ENCODE assay signal across 18 cellular contexts in genomic region chr9:129654641-129655040, GRCh38. TPM values are rescaled to one million over a fixed set of nuclear protein-coding genes. Genes with fewer than 3 reads are reported as not detected.
DNase-seq lines count a peak whose midpoint lies in the region; ATAC-seq and TF ChIP-seq lines count a peak whose summit lies in the region.
"Had no signal": no experiment of that assay in that cellular context is flagged by ENCODE, and none has a peak within 500 bp of the region (broad histone marks: within the 10 kb centered on the region; RNA-seq: fewer than 3 reads in every experiment).

No MANE protein-coding gene starts in this region.

- no peak overlapping the region for H2BK12ac ChIP-seq in trophoblast cell (ENCODE audit: low read length)

- H2BK120ac ChIP-seq in trophoblast cell (ENCODE audit: insufficient read depth, low read length, poor library complexity) = no peak overlapping the region

- H2AFZ ChIP-seq in trophoblast cell (ENCODE audit: insufficient read depth, low read length, poor library complexity) (no peak overlapping the region), SK-N-SH (ENCODE audit: low read depth) (no peak overlapping the region)

- H3K27me3 ChIP-seq in heart left ventricle (no peaks in the 10 kb centered on the region), esophagus squamous epithelium (no peaks in the 10 kb centered on the region), trophoblast cell (ENCODE audit: insufficient read depth, low read length) (no peaks in the 10 kb centered on the region), SK-N-SH (ENCODE audit: insufficient read depth) (no peaks in the 10 kb centered on the region)

- H3K4me1 ChIP-seq in heart left ventricle = peaks cover 0 to 11% (median 0%) of the 10 kb centered on the region in 12 donors
- H3K4me1 ChIP-seq in esophagus squamous epithelium = peaks cover 0 to 34% (median 0%) of the 10 kb centered on the region in 3 donors
- H3K4me1 ChIP-seq in trophoblast cell (ENCODE audit: control insufficient read depth in 1 of 2, insufficient read depth in 2 of 2, low read length in 2 of 2) = no peaks in the 10 kb centered on the region
- H3K4me1 ChIP-seq in SK-N-SH (ENCODE audit: control insufficient read depth in 1 of 2, insufficient read depth in 2 of 2, low read depth in 1 of 2, low read length in 1 of 2) = peaks cover 0 to 18% of the 10 kb centered on the region in 2 experiments; a peak in 2 of 4 replicates
- H3K4me1 ChIP-seq: HAP-1 had no signal

- no peaks in the 10 kb centered on the region for H3K9me3 ChIP-seq in heart left ventricle
- no peaks in the 10 kb centered on the region for H3K9me3 ChIP-seq in esophagus squamous epithelium
- no peaks in the 10 kb centered on the region for H3K9me3 ChIP-seq in trophoblast cell (ENCODE audit: insufficient read depth, low read depth, low read length)
- H3K9me3 ChIP-seq in SK-N-SH = no peaks in the 10 kb centered on the region
- H3K9me3 ChIP-seq: HAP-1 had no signal

- no peak overlapping the region for H2BK5ac ChIP-seq in trophoblast cell (ENCODE audit: low read depth, low read length, poor library complexity)

- no peak overlapping the region for H3K4ac ChIP-seq in trophoblast cell (ENCODE audit: low read depth, low read length)

- no peaks in the 10 kb centered on the region for H3K9me2 ChIP-seq in SK-N-SH

- CTCF ChIA-PET in SK-N-SH (lab: Yijun Ruan, JAX) = interaction anchor here (0.6 kb wide), 1 partner anchor 80 kb away, joined by 3 read pairs; no protein-coding TSS in a partner anchor

- POLR2A ChIA-PET in SK-N-SH (lab: Yijun Ruan, JAX) = no interaction called here

- intact Hi-C loops in Right ventricle myocardium inferior (cut with DNase I) (no loop called here), heart left ventricle (cut with DNase I) (loop anchor here in 2 of 10 donors (5.0 kb wide), 1 partner anchor 68 kb away; no protein-coding TSS in a partner anchor), esophagus squamous epithelium (cut with DNase I) (no loop called here)

- no peak overlapping the region for H4K12ac ChIP-seq in trophoblast cell (ENCODE audit: low read depth, low read length)

- peaks cover 2% of the 10 kb centered on the region for H3F3A ChIP-seq in SK-N-SH (replicated peaks; ENCODE audit: insufficient read depth)

- H3K4me2 ChIP-seq in trophoblast cell (ENCODE audit: low read length) = no peak overlapping the region
- H3K4me2 ChIP-seq in SK-N-SH = no peak overlapping the region

- H3K36me3 ChIP-seq in heart left ventricle (no peaks in the 10 kb centered on the region), esophagus squamous epithelium (no peaks in the 10 kb centered on the region), trophoblast cell (ENCODE audit: control insufficient read depth in 1 of 2, insufficient read depth in 2 of 2, low read length in 2 of 2) (no peaks in the 10 kb centered on the region), SK-N-SH (replicated peaks in 1 of 2; ENCODE audit: control insufficient read depth in 1 of 2, insufficient read depth in 2 of 2, low read length in 1 of 2) (no peaks in the 10 kb centered on the region)
- H3K36me3 ChIP-seq: HAP-1 had no signal

- peak; percentile 57 for DNase-seq in Right ventricle myocardium inferior (ENCODE audit: missing footprints)
- no peak for DNase-seq in heart left ventricle
- DNase-seq in esophagus squamous epithelium (lab: John Stamatoyannopoulos, UW) = no peak
- DNase-seq in trophoblast cell = no peak
- DNase-seq in D341Med (ENCODE audit: low spot score) = no peak
- DNase-seq in NOMO-1 treated with dmso at 0.1 percent for 144 hours (lab: John Stamatoyannopoulos, UW; ENCODE audit: unreplicated experiment) = no peak
- no peak for DNase-seq in activated naive CD4-positive, alpha-beta T cell (lab: John Stamatoyannopoulos, UW)
- DNase-seq in SK-N-SH = no peak
- DNase-seq: CD4-positive, CD25-positive, alpha-beta regulatory T cell; COR-L47; KG1; NCI-H1694 treated with DMSO at 0.1 percent for 48 hours; NCI-H510A; NCI-H82; PC-3; RPMI8226 had no signal

- H3K9ac ChIP-seq in trophoblast cell (ENCODE audit: low read length) = peak overlapping the region; percentile 75
- no peak overlapping the region for H3K9ac ChIP-seq in SK-N-SH

- H3K79me2 ChIP-seq in trophoblast cell (ENCODE audit: control insufficient read depth, insufficient read depth, low read length, poor library complexity) (no peaks in the 10 kb centered on the region), SK-N-SH (ENCODE audit: insufficient read depth) (no peaks in the 10 kb centered on the region)

- no peak overlapping the region for H3K23ac ChIP-seq in trophoblast cell (ENCODE audit: low read length)

- no peak for TF ChIP-seq EP300 in SK-N-SH (IDR thresholded peaks at IDR 0.05; ENCODE audit: borderline replicate concordance in 1 of 2, low read depth in 1 of 2, low read length in 1 of 2)

- no peak overlapping the region for H2AK5ac ChIP-seq in trophoblast cell (ENCODE audit: low read length)

- no peak overlapping the region for H3K18ac ChIP-seq in trophoblast cell (ENCODE audit: low read length)

- TF ChIP-seq POLR2A in heart left ventricle (IDR thresholded peaks at IDR 0.05) = no peak
- no peak for TF ChIP-seq POLR2A in esophagus squamous epithelium (IDR thresholded peaks at IDR 0.05)

- H3K4me3 ChIP-seq in heart left ventricle (no peak overlapping the region), esophagus squamous epithelium (peak overlapping the region in 1 of 4 donors; percentile 5), trophoblast cell (ENCODE audit: low read depth, low read length) (no peak overlapping the region), SK-N-SH (ENCODE audit: low read depth in 2 of 2, low read length in 1 of 2) (no peak overlapping the region)
- H3K4me3 ChIP-seq: HAP-1 had no signal

- 49 to 68% (median 53%) methylated on average over 14 to 15 of the region's 15 CpGs for WGBS in heart left ventricle, 4 donors
- 55 to 59% methylated on average over 9 to 14 of the region's 15 CpGs for WGBS in esophagus squamous epithelium, 2 donors
- WGBS in trophoblast cell (ENCODE audit: extremely low coverage, insufficient coverage, insufficient read length) = no CpG with 5 or more reads among the region's 15 CpGs
- WGBS in SK-N-SH (ENCODE audit: low lambda C conversion rate) = 91% methylated on average over 15 of the region's 15 CpGs

- H3K79me1 ChIP-seq in trophoblast cell (ENCODE audit: low read length) = no peaks in the 10 kb centered on the region

- no peak for ATAC-seq in Right ventricle myocardium inferior
- no peak for ATAC-seq in heart left ventricle
- ATAC-seq: PC-3 had no signal

- no peak overlapping the region for H4K8ac ChIP-seq in trophoblast cell (ENCODE audit: low read depth, low read length)

- H4K91ac ChIP-seq in trophoblast cell (ENCODE audit: low read depth, low read length) = no peak overlapping the region

- H3K27ac ChIP-seq in heart left ventricle = peak overlapping the region in 1 of 12 donors; percentile 17
- peak overlapping the region in 3 of 4 donors; percentile 22 to 54 (median 27) for H3K27ac ChIP-seq in esophagus squamous epithelium
- H3K27ac ChIP-seq in trophoblast cell (ENCODE audit: low read depth, low read length) = no peak overlapping the region
- H3K27ac ChIP-seq in SK-N-SH (ENCODE audit: low read depth in 2 of 2, low read length in 1 of 2) = no peak overlapping the region
- H3K27ac ChIP-seq: 22Rv1 had no signal

- H4K20me1 ChIP-seq in SK-N-SH (ENCODE audit: insufficient read depth) = no peaks in the 10 kb centered on the region

- no peak for TF ChIP-seq RAD21 in SK-N-SH (IDR thresholded peaks at IDR 0.05; ENCODE audit: low read length)

- TF ChIP-seq CTCF in heart left ventricle (IDR thresholded peaks at IDR 0.05) = no peak
- no peak for TF ChIP-seq CTCF in esophagus squamous epithelium (IDR thresholded peaks at IDR 0.05)
- TF ChIP-seq CTCF in SK-N-SH (IDR thresholded peaks at IDR 0.05) = no peak

- no peak overlapping the region for H3K14ac ChIP-seq in trophoblast cell (ENCODE audit: low read length)

TF ChIP-seq in SK-N-SH, 30 proteins besides CTCF, POLR2A, EP300 and RAD21 (continues in another document):
- TF ChIP-seq EZH2phosphoT487 (IDR thresholded peaks at IDR 0.05; ENCODE audit: borderline replicate concordance, low read depth) = no peak

RNA-seq across cellular contexts. Expression of gene PRRX2, which starts 10.8 kb away (rescaled TPM):
- total RNA-seq in Right ventricle myocardium inferior (0.54 TPM), heart left ventricle (1 to 10 TPM in 3 of 9 donors, under 1 TPM in 5, not detected in 1; 0.22 to 1.5 (median 0.84) TPM), esophagus squamous epithelium (1 to 10 TPM in 3 of 4 donors, under 1 TPM in 1; 0.82 to 3.8 (median 2.3) TPM)
- polyA plus RNA-seq in heart left ventricle (under 1 TPM; 0.65 to 0.83 TPM), SK-N-SH (2012; rRNA removed) (0.83 and 0.84 TPM in 2 replicates)
- polyA plus RNA-seq in trophoblast cell (2013) = 1.3 and 1.4 TPM in 2 replicates
- polyA plus RNA-seq in SK-N-SH (2012; cell fraction: cytosol; rRNA removed) = 0.51 and 1.2 TPM in 2 replicates
- polyA plus RNA-seq in SK-N-SH (2012; cell fraction: nucleus; rRNA removed) = 0.37 and 0.70 TPM in 2 replicates
- total RNA-seq: CD4-positive, CD25-positive, alpha-beta regulatory T cell had no signal
- polyA plus RNA-seq: CD4-positive, CD25-positive, alpha-beta regulatory T cell had no signal

RNA-seq across cellular contexts. Expression of gene ASB6, which starts 12.7 kb away (rescaled TPM):
- total RNA-seq in Right ventricle myocardium inferior = 9.3 TPM
- total RNA-seq in heart left ventricle = 10 to 100 TPM in 5 of 9 donors, 1 to 10 TPM in 4; 7.5 to 22.5 (median 10.3) TPM
- polyA plus RNA-seq in heart left ventricle = 10 to 100 TPM in 1 of 2 donors, 1 to 10 TPM in 1; 8.2 to 17.2 TPM
- 10 to 100 TPM; 15.4 to 22.5 (median 17.6) TPM for total RNA-seq in esophagus squamous epithelium
- polyA plus RNA-seq in trophoblast cell (2013) = 16.6 and 17.9 TPM in 2 replicates
- 35.9 and 37.5 TPM in 2 replicates for polyA plus RNA-seq in SK-N-SH (2012; rRNA removed)
- polyA plus RNA-seq in SK-N-SH (2012; cell fraction: cytosol; rRNA removed) = 14.2 and 23.9 TPM in 2 replicates
- 89.7 and 96.2 TPM in 2 replicates for polyA plus RNA-seq in SK-N-SH (2012; cell fraction: nucleus; rRNA removed)

RNA-seq across cellular contexts. Expression of gene NTMT1, which starts 28.7 kb away (rescaled TPM):
- total RNA-seq in Right ventricle myocardium inferior (72.1 TPM), heart left ventricle (10 to 100 TPM; 39.0 to 76.7 (median 56.0) TPM), esophagus squamous epithelium (10 to 100 TPM; 14.0 to 17.6 (median 16.0) TPM)
- polyA plus RNA-seq in heart left ventricle (100 to 1,000 TPM in 1 of 2 donors, 10 to 100 TPM in 1; 87.7 to 111 TPM), SK-N-SH (2012; rRNA removed) (75.0 and 78.3 TPM in 2 replicates)
- polyA plus RNA-seq in trophoblast cell (2013) = 31.8 and 32.6 TPM in 2 replicates
- 44.3 and 62.6 TPM in 2 replicates for polyA plus RNA-seq in SK-N-SH (2012; cell fraction: cytosol; rRNA removed)
- polyA plus RNA-seq in SK-N-SH (2012; cell fraction: nucleus; rRNA removed) = 44.8 and 47.5 TPM in 2 replicates

RNA-seq across cellular contexts. Expression of gene C9orf50, which starts 33.7 kb away (rescaled TPM):
- not detected for total RNA-seq in Right ventricle myocardium inferior
- total RNA-seq in heart left ventricle = not detected
- not detected for polyA plus RNA-seq in heart left ventricle
- total RNA-seq in esophagus squamous epithelium = not detected
- 0.07 TPM in 1 of 2 replicates, not detected in the other for polyA plus RNA-seq in trophoblast cell (2013)
- 0.24 and 0.30 TPM in 2 replicates for polyA plus RNA-seq in SK-N-SH (2012; rRNA removed)
- polyA plus RNA-seq in SK-N-SH (2012; cell fraction: cytosol; rRNA removed) = 0.17 and 0.34 TPM in 2 replicates
- 1.0 and 1.2 TPM in 2 replicates for polyA plus RNA-seq in SK-N-SH (2012; cell fraction: nucleus; rRNA removed)
- total RNA-seq: CD4-positive, CD25-positive, alpha-beta regulatory T cell; PC-3 had no signal
- polyA plus RNA-seq: CD4-positive, CD25-positive, alpha-beta regulatory T cell had no signal

Comparison
In these comparisons a context has a peak if more than half of its experiments do, and no peak if none do; other contexts are left out.
1. H3K27ac ChIP-seq: peak in esophagus squamous epithelium (3 of 4); none in trophoblast cell (single experiment) and SK-N-SH (0 of 2).